In genomic region chr19:17358395-17358794, GRCh38 we compare ENCODE assay signal across 20 cellular contexts. TPM values are rescaled to one million over a fixed set of nuclear protein-coding genes. Genes with fewer than 3 reads are reported as not detected.
DNase-seq lines count a peak whose midpoint lies in the region; ATAC-seq and TF ChIP-seq lines count a peak whose summit lies in the region.
"Had no signal": no experiment of that assay in that cellular context is flagged by ENCODE, and none has a peak within 500 bp of the region (broad histone marks: within the 10 kb centered on the region; RNA-seq: fewer than 3 reads in every experiment).

No MANE protein-coding gene starts in this region.

- intact Hi-C loops in MCF 10A (cut with micrococcal nuclease): no loop called here
- intact Hi-C loops in breast epithelium (cut with DNase I; ENCODE audit: low total_unique reads): no loop called here
- intact Hi-C loops in lower lobe of right lung (cut with DNase I): no loop called here
- intact Hi-C loops in uterus (cut with DNase I; ENCODE audit: low total_unique reads): no loop called here

- H3K4me3 ChIP-seq in breast epithelium: no peak overlapping the region
- H3K4me3 ChIP-seq in lower lobe of right lung: no peak overlapping the region
- H3K4me3 ChIP-seq in uterus: no peak overlapping the region

- H3K9me3 Mint-ChIP-seq in MCF 10A (ENCODE audit: unreplicated experiment): no peaks in the 10 kb centered on the region

- POLR2A ChIA-PET in MCF 10A (lab: Yijun Ruan, JAX): interaction anchor here (0.6 to 1.5 kb wide), 3 partner anchors 106 to 215 kb away, joined by 3 read pairs; no protein-coding TSS in a partner anchor

- H3K36me3 ChIP-seq in breast epithelium: no peaks in the 10 kb centered on the region
- H3K36me3 ChIP-seq in lower lobe of right lung: no peaks in the 10 kb centered on the region
- no peaks in the 10 kb centered on the region for H3K36me3 ChIP-seq in uterus

- CTCF ChIA-PET in MCF 10A (lab: Yijun Ruan, JAX): interaction anchor here (0.5 to 2.5 kb wide), 6 partner anchors 13 to 1490 kb away, joined by 3 to 11 read pairs (median 3); partner anchors contain the start of genes HAUS8 and MYO9B

- H3K4me1 ChIP-seq in breast epithelium (no peaks in the 10 kb centered on the region), lower lobe of right lung (no peaks in the 10 kb centered on the region), uterus (no peaks in the 10 kb centered on the region)

- DNase-seq in MCF 10A (ENCODE audit: unreplicated experiment): peak; percentile 93
- DNase-seq in breast epithelium (ENCODE audit: low spot score in 2 of 2): no peak
- peak; percentile 50 for DNase-seq in brain pericyte (ENCODE audit: low read depth, low spot score)
- no peak for DNase-seq in lower lobe of right lung
- DNase-seq in uterus: peak; percentile 42 to 48
- no peak for DNase-seq in activated gamma-delta T cell treated with Interleukin-2 at 50 U/mL for 16 hours
- DNase-seq in occipital lobe (lab: John Stamatoyannopoulos, UW): no peak
- DNase-seq: activated gamma-delta T cell; CD4-positive, alpha-beta memory T cell; glutamatergic neuron; NCI-H1092; NCI-H2227 treated with DMSO at 0.1 percent for 48 hours; stimulated activated CD8-positive, alpha-beta memory T cell treated with anti-CD3 and anti-CD28 coated beads, Interleukin-4, amount 100 ng/mL, for 48 hours; trophoblast cell had no signal

- ATAC-seq in lower lobe of right lung (peak; percentile 64 to 71), HG02870 (IDR thresholded peaks at IDR 0.05; ENCODE audit: unreplicated experiment) (no peak)

- H3K27ac ChIP-seq in breast epithelium (peak overlapping the region in 1 of 2 donors; percentile 8), lower lobe of right lung (peak overlapping the region; percentile 54), uterus (peak overlapping the region; percentile 51 to 57)
- H3K27ac ChIP-seq: 22Rv1 had no signal

- no peaks in the 10 kb centered on the region for H3K27me3 Mint-ChIP-seq in MCF 10A (ENCODE audit: insufficient read depth, unreplicated experiment)

- TF ChIP-seq CTCF in MCF 10A (IDR thresholded peaks at IDR 0.05; ENCODE audit: unreplicated experiment) (no peak), breast epithelium (IDR thresholded peaks at IDR 0.05) (no peak), lower lobe of right lung (IDR thresholded peaks at IDR 0.05) (no peak), uterus (IDR thresholded peaks at IDR 0.05) (no peak)

- no peaks in the 10 kb centered on the region for H3K27me3 ChIP-seq in breast epithelium
- no peaks in the 10 kb centered on the region for H3K27me3 ChIP-seq in lower lobe of right lung (ENCODE audit: low read depth)
- no peaks in the 10 kb centered on the region for H3K27me3 ChIP-seq in uterus

- no peaks in the 10 kb centered on the region for H3K9me3 ChIP-seq in breast epithelium
- H3K9me3 ChIP-seq in lower lobe of right lung: no peaks in the 10 kb centered on the region
- no peaks in the 10 kb centered on the region for H3K9me3 ChIP-seq in uterus

- peak overlapping the region; percentile 43 for H3K27ac Mint-ChIP-seq in MCF 10A (ENCODE audit: low read depth, unreplicated experiment)
- H3K27ac Mint-ChIP-seq: CD4-positive, alpha-beta memory T cell had no signal

- H3K4me3 Mint-ChIP-seq in MCF 10A (ENCODE audit: unreplicated experiment): no peak overlapping the region
- H3K4me3 Mint-ChIP-seq: CD4-positive, alpha-beta memory T cell had no signal

- no peak for TF ChIP-seq POLR2A in breast epithelium (IDR thresholded peaks at IDR 0.05)
- no peak for TF ChIP-seq POLR2A in uterus (IDR thresholded peaks at IDR 0.05)

- H3K36me3 Mint-ChIP-seq in MCF 10A (ENCODE audit: insufficient read depth, unreplicated experiment): peaks cover 6% of the 10 kb centered on the region
- H3K36me3 Mint-ChIP-seq: CD4-positive, alpha-beta memory T cell had no signal

- no TSS peak for BruUV-seq in MCF 10A (replicated peaks; lab: Mats Ljungman, UMichigan)

- H3K4me1 Mint-ChIP-seq in MCF 10A (ENCODE audit: insufficient read depth, unreplicated experiment): peaks cover 18% of the 10 kb centered on the region
- H3K4me1 Mint-ChIP-seq: CD4-positive, alpha-beta memory T cell had no signal

RNA-seq across cellular contexts. Expression of gene PLVAP, which starts 18.7 kb away (rescaled TPM):
- not detected in 2 replicates for total RNA-seq in MCF 10A (2022)
- total RNA-seq in breast epithelium: 10 to 100 TPM; 19.9 to 68.8 (median 51.2) TPM
- total RNA-seq in lower lobe of right lung: 25.9 TPM
- 100 to 1,000 TPM in 2 of 4 donors, 10 to 100 TPM in 1, 1 to 10 TPM in 1; 4.7 to 204 (median 87.4) TPM for total RNA-seq in uterus
- 0.94 TPM for total RNA-seq in occipital lobe
- total RNA-seq: activated CD8-positive, alpha-beta memory T cell treated with anti-CD3 and anti-CD28 coated beads for 36 hours; bronchial epithelial cell; G401 had no signal

RNA-seq across cellular contexts. Expression of gene GTPBP3, which starts 21.0 kb away (rescaled TPM):
- total RNA-seq in MCF 10A (2022): 24.8 and 27.9 TPM in 2 replicates
- 10 to 100 TPM; 15.5 to 22.6 (median 17.7) TPM for total RNA-seq in breast epithelium
- total RNA-seq in lower lobe of right lung: 21.0 TPM
- total RNA-seq in uterus: 10 to 100 TPM in 3 of 4 donors, under 1 TPM in 1; 0.88 to 31.2 (median 24.4) TPM
- total RNA-seq in occipital lobe: 23.2 TPM

RNA-seq across cellular contexts. Expression of gene ANO8, which starts 23.7 kb away (rescaled TPM):
- total RNA-seq in MCF 10A (2022) (13.0 and 14.5 TPM in 2 replicates), breast epithelium (1 to 10 TPM; 5.1 to 7.2 (median 5.9) TPM), lower lobe of right lung (16.6 TPM), uterus (10 to 100 TPM in 1 of 4 donors, 1 to 10 TPM in 2, under 1 TPM in 1; 0.51 to 12.6 (median 7.6) TPM), occipital lobe (29.6 TPM)

RNA-seq across cellular contexts. Expression of gene CCDC194, which starts 35.6 kb away (rescaled TPM):
- total RNA-seq in MCF 10A (2022) (0.37 TPM in 1 of 2 replicates, not detected in the other), breast epithelium (under 1 TPM in 2 of 3 donors, not detected in 1; 0.64 to 0.66 TPM), lower lobe of right lung (1.5 TPM), uterus (1 to 10 TPM in 1 of 4 donors, not detected in 3; 2.5 TPM), occipital lobe (not detected)
- total RNA-seq: bronchial epithelial cell, kidney epithelial cell had no signal

RNA-seq across cellular contexts. Expression of gene BST2, which starts 47.0 kb away (rescaled TPM):
- total RNA-seq in MCF 10A (2022) (19.6 and 24.8 TPM in 2 replicates), breast epithelium (100 to 1,000 TPM in 2 of 3 donors, 10 to 100 TPM in 1; 90.1 to 131 (median 127) TPM), lower lobe of right lung (165 TPM), uterus (100 to 1,000 TPM in 3 of 4 donors, 10 to 100 TPM in 1; 84.6 to 267 (median 195) TPM), occipital lobe (3.3 TPM)

Comparison
In these comparisons a context has a peak if more than half of its experiments do, and no peak if none do; other contexts are left out.
1. DNase-seq: peak in MCF 10A (single experiment), brain pericyte (single experiment) and uterus (2 of 2); none in breast epithelium (0 of 2), lower lobe of right lung (single experiment), activated gamma-delta T cell treated with Interleukin-2 at 50 U/mL for 16 hours (single experiment) and occipital lobe (single experiment).